1 cellular context compared by ENCODE assay signal in the genomic region with DNA sequence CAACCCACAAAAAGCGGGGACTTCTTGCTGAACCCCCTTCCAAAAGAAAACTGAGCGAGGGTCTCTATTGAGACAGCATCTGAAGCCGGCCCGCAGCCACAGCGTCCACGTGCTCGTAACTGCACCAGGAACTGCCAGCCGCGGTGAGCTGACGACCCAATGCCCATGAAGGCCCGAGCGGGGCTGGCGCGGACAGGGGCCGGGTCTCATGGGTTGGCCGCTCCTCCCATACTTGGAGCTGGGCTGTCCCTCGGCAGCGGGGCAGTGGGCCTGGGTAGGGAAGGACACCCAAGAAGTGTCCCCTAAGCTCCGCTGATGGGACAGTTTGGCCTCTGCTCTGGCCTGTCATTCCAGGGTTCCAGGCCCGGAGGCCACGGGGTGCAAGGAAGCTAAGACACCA.
TF ChIP-seq lines count a peak whose summit lies in the region.

No MANE protein-coding gene starts in this region.

TF ChIP-seq in WTC11, 78 proteins besides CTCF, POLR2A, EP300 and RAD21 (continued from another document):
- TF ChIP-seq KAT7 (CRISPR knock-in tag; IDR thresholded peaks at IDR 0.05; ENCODE audit: borderline replicate concordance) (no peak), CREM (CRISPR knock-in tag; IDR thresholded peaks at IDR 0.05) (no peak), HMGA2 (CRISPR knock-in tag; IDR thresholded peaks at IDR 0.05) (no peak), SOX15 (CRISPR knock-in tag; IDR thresholded peaks at IDR 0.05) (no peak), TCF7 (CRISPR knock-in tag; IDR thresholded peaks at IDR 0.05; ENCODE audit: low read depth) (no peak), NFATC4 (CRISPR knock-in tag; IDR thresholded peaks at IDR 0.05) (no peak)
- TF ChIP-seq, protein P1, sequence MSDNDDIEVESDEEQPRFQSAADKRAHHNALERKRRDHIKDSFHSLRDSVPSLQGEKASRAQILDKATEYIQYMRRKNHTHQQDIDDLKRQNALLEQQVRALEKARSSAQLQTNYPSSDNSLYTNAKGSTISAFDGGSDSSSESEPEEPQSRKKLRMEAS (CRISPR knock-in tag; IDR thresholded peaks at IDR 0.05): no peak
